ENCODE assay signal across 38 cellular contexts in genomic region chr3:156657440-156657839, GRCh38.
"Had no signal": no experiment of that assay in that cellular context is flagged by ENCODE, and none has a peak within 500 bp of the region (broad histone marks: within the 10 kb centered on the region; RNA-seq: fewer than 3 reads in every experiment).

No MANE protein-coding gene starts in this region.

- H3K36me3 Mint-ChIP-seq: brain had no signal

- H3K9me3 Mint-ChIP-seq: activated naive CD4-positive, alpha-beta T cell treated with anti-CD3 and anti-CD28 coated beads for 36 hours; activated naive CD8-positive, alpha-beta T cell treated with anti-CD3 and anti-CD28 coated beads, Interleukin-2, amount 10 ng/mL, durations not matched to agents 7 days and 5 days; activated T-cell treated with anti-CD3 and anti-CD28 coated beads, Interleukin-2, amount 50 U/mL, for 24 hours; activated T-cell treated with anti-CD3 and anti-CD28 coated beads, Interleukin-2, amount 50 U/mL, for 4 hours; activated T-helper 1 cell treated with anti-CD3 and anti-CD28 coated beads, Interleukin-12 subunit alpha, Interleukin-12 subunit beta, Interleukin-2, Interleukin-4 antibody, amounts not matched to agents 30 ng/mL and 10 ng/mL and 1 ng/mL, durations not matched to agents 14 hours and 24 hours and 36 hours; activated T-helper 17 cell treated with anti-CD3 and anti-CD28 coated beads, Interleukin-2, amount 50 U/mL, for 72 hours; activated T-helper 2 cell treated with anti-CD3 and anti-CD28 coated beads, Interferon-gamma antibody, Interleukin-2, Interleukin-4, amounts not matched to agents 10 μg/mL and 5 μg/mL and 100 μg/mL, durations not matched to agents 14 hours and 24 hours and 36 hours; central memory CD8-positive, alpha-beta T cell had no signal

- H3K4me3 ChIP-seq: adrenal gland, ascending aorta, body of pancreas, breast epithelium, cardiac muscle cell had no signal

- ATAC-seq: activated T-cell treated with anti-CD3 and anti-CD28 coated beads, Interleukin-2, amount 50 U/mL, for 4 hours; activated T-cell treated with anti-CD3 and anti-CD28 coated beads, Interleukin-2, amount 50 U/mL, for 72 hours; activated T-helper 17 cell treated with anti-CD3 and anti-CD28 coated beads, Interleukin-2, amount 50 U/mL, for 72 hours; body of pancreas had no signal

- H3K4me1 ChIP-seq: adrenal gland, ascending aorta, body of pancreas, breast epithelium had no signal

- H3K36me3 ChIP-seq: adrenal gland, ascending aorta, brain microvascular endothelial cell, breast epithelium, cardiac muscle cell had no signal

- H3K27me3 ChIP-seq: adrenal gland, ascending aorta, body of pancreas, brain microvascular endothelial cell, breast epithelium, cardiac muscle cell had no signal

- DNase-seq: activated effector memory CD4-positive, alpha-beta T cell treated with anti-CD3 and anti-CD28 coated beads, Interleukin-2, amount 50 U/mL, for 16 hours; activated effector memory CD4-positive, alpha-beta T cell treated with Interleukin-2 at 50 U/mL for 16 hours; activated gamma-delta T cell; activated gamma-delta T cell treated with Interleukin-2 at 50 U/mL for 16 hours; activated naive CD4-positive, alpha-beta T cell; activated naive CD4-positive, alpha-beta T cell treated with anti-CD3 and anti-CD28 coated beads for 36 hours; activated naive CD4-positive, alpha-beta T cell treated with anti-CD3 and anti-CD28 coated beads, Interleukin-2, amount 10 ng/mL, durations not matched to agents 7 days and 5 days; activated naive CD4-positive, alpha-beta T cell treated with anti-CD3 and anti-CD28 coated beads, Interleukin-2, amount 50 U/mL, for 16 hours; activated naive CD4-positive, alpha-beta T cell treated with Interleukin-2 at 50 U/mL for 16 hours; activated naive CD8-positive, alpha-beta T cell treated with anti-CD3 and anti-CD28 coated beads, Interleukin-2, amount 10 ng/mL, durations not matched to agents 7 days and 5 days; activated T-cell treated with anti-CD3 and anti-CD28 coated beads for 4 hours; activated T-cell treated with anti-CD3 and anti-CD28 coated beads, Interleukin-2, amount 50 U/mL, for 1 hour; activated T-cell treated with anti-CD3 and anti-CD28 coated beads, Interleukin-2, amount 50 U/mL, for 24 hours; activated T-cell treated with anti-CD3 and anti-CD28 coated beads, Interleukin-2, amount 50 U/mL, for 4 hours; activated T-cell treated with anti-CD3 and anti-CD28 coated beads, Interleukin-2, amount 50 U/mL, for 48 hours; activated T-cell treated with anti-CD3 and anti-CD28 coated beads, Interleukin-2, amount 50 U/mL, for 72 hours; adrenal gland; amniotic stem cell; amygdala; anterior cingulate cortex; aorta; body of pancreas; brain microvascular endothelial cell; caudate nucleus; central memory CD4-positive, alpha-beta T cell; cerebellar nuclear complex had no signal

- H3K27ac ChIP-seq: adrenal gland, ascending aorta, body of pancreas, brain microvascular endothelial cell, breast epithelium, cardiac muscle cell had no signal

- H3K9me3 ChIP-seq: adrenal gland, ascending aorta, body of pancreas, breast epithelium had no signal

- H3K4me1 Mint-ChIP-seq: central memory CD8-positive, alpha-beta T cell had no signal

- H3K27me3 Mint-ChIP-seq: activated naive CD8-positive, alpha-beta T cell; activated naive CD8-positive, alpha-beta T cell treated with anti-CD3 and anti-CD28 coated beads, Interleukin-2, amount 10 ng/mL, durations not matched to agents 7 days and 5 days; activated T-helper 17 cell treated with anti-CD3 and anti-CD28 coated beads, Interleukin-2, amount 50 U/mL, for 72 hours; brain; central memory CD8-positive, alpha-beta T cell had no signal

- FAIRE-seq: astrocyte, bronchial epithelial cell, colon had no signal

- H3K27ac Mint-ChIP-seq: activated naive CD4-positive, alpha-beta T cell treated with anti-CD3 and anti-CD28 coated beads for 36 hours; activated naive CD4-positive, alpha-beta T cell treated with anti-CD3 and anti-CD28 coated beads, Interleukin-2, amount 10 ng/mL, durations not matched to agents 7 days and 5 days; activated naive CD8-positive, alpha-beta T cell; activated naive CD8-positive, alpha-beta T cell treated with anti-CD3 and anti-CD28 coated beads, Interleukin-2, amount 10 ng/mL, durations not matched to agents 7 days and 5 days; activated T-cell treated with anti-CD3 and anti-CD28 coated beads, Interleukin-2, amount 50 U/mL, for 24 hours; activated T-cell treated with anti-CD3 and anti-CD28 coated beads, Interleukin-2, amount 50 U/mL, for 72 hours; activated T-helper 1 cell treated with anti-CD3 and anti-CD28 coated beads, Interleukin-12 subunit alpha, Interleukin-12 subunit beta, Interleukin-2, Interleukin-4 antibody, amounts not matched to agents 30 ng/mL and 10 ng/mL and 1 ng/mL, durations not matched to agents 14 hours and 24 hours and 36 hours; activated T-helper 17 cell treated with anti-CD3 and anti-CD28 coated beads, Interleukin-2, amount 50 U/mL, for 72 hours; activated T-helper 2 cell treated with anti-CD3 and anti-CD28 coated beads, Interferon-gamma antibody, Interleukin-2, Interleukin-4, amounts not matched to agents 10 μg/mL and 5 μg/mL and 100 μg/mL, durations not matched to agents 14 hours and 24 hours and 36 hours; brain had no signal

- H3K4me3 Mint-ChIP-seq: activated naive CD4-positive, alpha-beta T cell treated with anti-CD3 and anti-CD28 coated beads for 36 hours; activated naive CD4-positive, alpha-beta T cell treated with anti-CD3 and anti-CD28 coated beads, Interleukin-2, amount 10 ng/mL, durations not matched to agents 7 days and 5 days; activated naive CD8-positive, alpha-beta T cell; activated naive CD8-positive, alpha-beta T cell treated with anti-CD3 and anti-CD28 coated beads, Interleukin-2, amount 10 ng/mL, durations not matched to agents 7 days and 5 days; activated T-cell treated with anti-CD3 and anti-CD28 coated beads, Interleukin-2, amount 50 U/mL, for 24 hours; activated T-cell treated with anti-CD3 and anti-CD28 coated beads, Interleukin-2, amount 50 U/mL, for 4 hours; activated T-cell treated with anti-CD3 and anti-CD28 coated beads, Interleukin-2, amount 50 U/mL, for 72 hours; activated T-helper 1 cell treated with anti-CD3 and anti-CD28 coated beads, Interleukin-12 subunit alpha, Interleukin-12 subunit beta, Interleukin-2, Interleukin-4 antibody, amounts not matched to agents 30 ng/mL and 10 ng/mL and 1 ng/mL, durations not matched to agents 14 hours and 24 hours and 36 hours; activated T-helper 17 cell treated with anti-CD3 and anti-CD28 coated beads, Interleukin-2, amount 50 U/mL, for 72 hours; brain; central memory CD8-positive, alpha-beta T cell had no signal
